ENCODE assay signal across 1 cellular context in the genomic region with DNA sequence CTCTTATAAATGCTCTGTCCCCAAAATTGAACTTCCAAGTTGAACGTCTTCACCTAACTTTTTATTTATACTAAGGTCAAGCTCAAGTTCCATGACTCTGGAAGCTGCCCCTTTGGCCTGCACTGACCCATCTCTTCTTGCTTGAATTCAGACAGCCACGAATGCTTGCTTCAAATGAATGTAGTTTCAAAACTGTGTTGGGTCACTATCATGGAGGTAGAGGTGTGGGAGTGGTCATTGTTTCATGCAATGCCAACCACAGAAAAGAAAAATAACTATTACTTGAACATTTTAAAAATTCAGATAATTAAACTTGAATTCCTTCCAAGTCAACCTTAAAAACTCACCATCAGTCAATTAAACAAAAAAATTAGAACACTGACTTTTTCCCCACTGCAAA.
TF ChIP-seq lines count a peak whose summit lies in the region.

No MANE protein-coding gene starts in this region.

TF ChIP-seq in K562, 482 proteins besides CTCF, POLR2A, EP300 and RAD21:
- peak; percentile 94 for TF ChIP-seq ZNF584 (CRISPR knock-in tag; IDR thresholded peaks at IDR 0.05; ENCODE audit: low read depth)
- TF ChIP-seq, protein P1, sequence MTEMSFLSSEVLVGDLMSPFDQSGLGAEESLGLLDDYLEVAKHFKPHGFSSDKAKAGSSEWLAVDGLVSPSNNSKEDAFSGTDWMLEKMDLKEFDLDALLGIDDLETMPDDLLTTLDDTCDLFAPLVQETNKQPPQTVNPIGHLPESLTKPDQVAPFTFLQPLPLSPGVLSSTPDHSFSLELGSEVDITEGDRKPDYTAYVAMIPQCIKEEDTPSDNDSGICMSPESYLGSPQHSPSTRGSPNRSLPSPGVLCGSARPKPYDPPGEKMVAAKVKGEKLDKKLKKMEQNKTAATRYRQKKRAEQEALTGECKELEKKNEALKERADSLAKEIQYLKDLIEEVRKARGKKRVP (CRISPR knock-in tag; IDR thresholded peaks at IDR 0.05): no peak
